17 cellular contexts compared by ENCODE assay signal in genomic region chr13:34640931-34641330, GRCh38.
DNase-seq lines count a peak whose midpoint lies in the region; ATAC-seq, FAIRE-seq and TF ChIP-seq lines count a peak whose summit lies in the region.
"Had no signal": no experiment of that assay in that cellular context is flagged by ENCODE, and none has a peak within 500 bp of the region (broad histone marks: within the 10 kb centered on the region; RNA-seq: fewer than 3 reads in every experiment).

No MANE protein-coding gene starts in this region.

- H3K4me1 Mint-ChIP-seq in stimulated activated effector memory CD8-positive, alpha-beta T cell treated with anti-CD3 and anti-CD28 coated beads, Interleukin-12 subunit alpha, Interleukin-12 subunit beta, amount 100 ng/mL, for 72 hours, result no peaks in the 10 kb centered on the region
- H3K4me1 Mint-ChIP-seq: CD8-positive, alpha-beta memory T cell had no signal

- no peak overlapping the region for H2BK15ac ChIP-seq in H1 (ENCODE audit: low read length)

- POLR2A ChIA-PET in H1 (lab: Charles Lee; ENCODE audit: partially characterized antibody), result no interaction called here
- POLR2A ChIA-PET in PC-3 (lab: Charles Lee; ENCODE audit: unreplicated experiment), result no interaction called here

- peak; percentile 41 to 67 for ATAC-seq in lower lobe of right lung
- peak; percentile 19 for ATAC-seq in stimulated activated effector memory CD8-positive, alpha-beta T cell treated with anti-CD3 and anti-CD28 coated beads, Interleukin-12 subunit alpha, Interleukin-12 subunit beta, amount 100 ng/mL, for 72 hours
- no peak for ATAC-seq in PC-3
- ATAC-seq: HepG2 had no signal

- H3K79me1 ChIP-seq in H1 (ENCODE audit: low read depth, low read length), result no peaks in the 10 kb centered on the region

- H3K4me2 ChIP-seq in H1 (ENCODE audit: insufficient read depth in 1 of 2, low read depth in 2 of 2, low read length in 2 of 2) (no peak overlapping the region), PC-3 (ENCODE audit: low read length) (no peak overlapping the region)
- H3K4me2 ChIP-seq: BLaER1 had no signal

- H3K9me2 ChIP-seq in PC-3 (replicated peaks; ENCODE audit: low read length), result no peaks in the 10 kb centered on the region

- CTCF ChIA-PET in H1 (lab: Charles Lee; ENCODE audit: partially characterized antibody), result interaction anchor here (0.8 kb wide), 1 partner anchor 9 kb away, joined by 3 read pairs; no protein-coding TSS in a partner anchor
- CTCF ChIA-PET in PC-3 (lab: Charles Lee), result no interaction called here

- no peak overlapping the region for H3K14ac ChIP-seq in H1 (ENCODE audit: insufficient read length)

- H4K20me1 ChIP-seq in H1 (replicated peaks in 1 of 2; ENCODE audit: control insufficient read depth in 1 of 2, insufficient read depth in 2 of 2, low read length in 2 of 2), result no peaks in the 10 kb centered on the region
- H4K20me1 ChIP-seq in PC-3 (ENCODE audit: low read length), result no peaks in the 10 kb centered on the region
- H4K20me1 ChIP-seq: BLaER1 had no signal

- H3K23me2 ChIP-seq in H1 (ENCODE audit: low read depth, low read length), result no peaks in the 10 kb centered on the region; the same call in 1 of the 2 replicates

- TF ChIP-seq CTCF in H1 (IDR thresholded peaks at IDR 0.05; ENCODE audit: control extremely low read depth in 1 of 3, insufficient read depth in 1 of 3, low read depth in 1 of 3, low read length in 3 of 3) (no peak), lower lobe of right lung (IDR thresholded peaks at IDR 0.05) (no peak), PC-3 (conservative IDR thresholded peaks at IDR 0.05; ENCODE audit: low read depth, low read length) (no peak)

- H2BK120ac ChIP-seq in H1 (replicated peaks; ENCODE audit: low read depth, low read length), result no peak overlapping the region

- no peak overlapping the region for H3K27ac Mint-ChIP-seq in stimulated activated effector memory CD8-positive, alpha-beta T cell treated with anti-CD3 and anti-CD28 coated beads, Interleukin-12 subunit alpha, Interleukin-12 subunit beta, amount 100 ng/mL, for 72 hours
- H3K27ac Mint-ChIP-seq: CD8-positive, alpha-beta memory T cell; HFFc6 had no signal

- H2AFZ ChIP-seq in H1 (ENCODE audit: low read length) (0 out of 2 replicates have a peak overlapping the region, but pooled peaks have one; percentile 21), PC-3 (ENCODE audit: low read length) (no peak overlapping the region)

- no peak for FAIRE-seq in H1 (lab: Jason Lieb, UNC)
- FAIRE-seq in GM12892 (lab: Jason Lieb, UNC), result no peak
- FAIRE-seq: GM12891, HepG2, HTR-8/SVneo had no signal

- no peak overlapping the region for H3K4me3 Mint-ChIP-seq in stimulated activated effector memory CD8-positive, alpha-beta T cell treated with anti-CD3 and anti-CD28 coated beads, Interleukin-12 subunit alpha, Interleukin-12 subunit beta, amount 100 ng/mL, for 72 hours
- H3K4me3 Mint-ChIP-seq: CD8-positive, alpha-beta memory T cell; HFFc6 had no signal

- no TSS peak for BruUV-seq in PC-3 (replicated peaks; lab: Mats Ljungman, UMichigan)

- no peak overlapping the region for H3K4ac ChIP-seq in H1 (replicated peaks; ENCODE audit: insufficient read length, low read depth, low read length)

- no peak overlapping the region for H3K23ac ChIP-seq in H1 (ENCODE audit: insufficient read length)

- no peak overlapping the region for H2AK5ac ChIP-seq in H1 (ENCODE audit: low read depth, low read length)

- H3K27ac ChIP-seq in H1 (ENCODE audit: low read depth, low read length) (no peak overlapping the region; the same call in 1 of the 2 replicates), lower lobe of right lung (no peak overlapping the region), PC-3 (ENCODE audit: low read length) (no peak overlapping the region)
- H3K27ac ChIP-seq: BLaER1 had no signal

- 0 out of 2 replicates have a peak overlapping the region, but pooled peaks have one; percentile 10 for H2BK12ac ChIP-seq in H1 (ENCODE audit: low read depth, low read length)

- H3K9ac ChIP-seq in H1 (replicated peaks in 1 of 4; ENCODE audit: extremely low read depth in 1 of 4, low read depth in 3 of 4, low read length in 3 of 4) (no peak overlapping the region), PC-3 (ENCODE audit: low read length) (no peak overlapping the region)
- H3K9ac ChIP-seq: BLaER1 had no signal

- H4K91ac ChIP-seq in H1 (replicated peaks; ENCODE audit: insufficient read length, low read length), result no peak overlapping the region

- H3K9me3 Mint-ChIP-seq in stimulated activated effector memory CD8-positive, alpha-beta T cell treated with anti-CD3 and anti-CD28 coated beads, Interleukin-12 subunit alpha, Interleukin-12 subunit beta, amount 100 ng/mL, for 72 hours, result peaks cover 17% of the 10 kb centered on the region
- H3K9me3 Mint-ChIP-seq: HFFc6 had no signal

- H3K18ac ChIP-seq in H1 (ENCODE audit: extremely low read depth, low read length), result no peak overlapping the region

- TF ChIP-seq POLR2A in H1 (IDR thresholded peaks at IDR 0.05; ENCODE audit: control extremely low read depth in 1 of 2, low read depth in 2 of 2, low read length in 2 of 2), result no peak
- TF ChIP-seq POLR2A in GM12892 (IDR thresholded peaks at IDR 0.05; ENCODE audit: low read depth, low read length), result no peak

- intact Hi-C loops in lower lobe of right lung (cut with DNase I) (no loop called here), PC-3 (cut with micrococcal nuclease) (no loop called here)

- H3K36me3 ChIP-seq in H1 (ENCODE audit: control insufficient read depth in 2 of 4, insufficient read depth in 4 of 4, low read length in 3 of 4) (no peaks in the 10 kb centered on the region), lower lobe of right lung (no peaks in the 10 kb centered on the region), PC-3 (ENCODE audit: low read depth, low read length) (no peaks in the 10 kb centered on the region)
- H3K36me3 ChIP-seq: BLaER1 had no signal

- H2BK5ac ChIP-seq in H1 (ENCODE audit: low read depth, low read length), result no peak overlapping the region

- H3K4me3 ChIP-seq in H1 (ENCODE audit: extremely low read depth in 1 of 4, insufficient read depth in 2 of 4, low read depth in 3 of 4, low read length in 4 of 4), result no peak overlapping the region
- H3K4me3 ChIP-seq in lower lobe of right lung, result no peak overlapping the region
- H3K4me3 ChIP-seq in PC-3 (ENCODE audit: low read length), result no peak overlapping the region
- H3K4me3 ChIP-seq: BLaER1 had no signal

- H3K9me3 ChIP-seq in H1 (ENCODE audit: insufficient read depth in 2 of 2, low read depth in 1 of 2, low read length in 1 of 2) (no peaks in the 10 kb centered on the region), lower lobe of right lung (no peaks in the 10 kb centered on the region), PC-3 (ENCODE audit: low read length) (no peaks in the 10 kb centered on the region)
- H3K9me3 ChIP-seq: BLaER1 had no signal

- no peaks in the 10 kb centered on the region for H3K27me3 ChIP-seq in H1 (replicated peaks in 1 of 4; ENCODE audit: control insufficient read depth in 3 of 4, extremely low read depth in 1 of 4, insufficient read depth in 3 of 4, low read length in 3 of 4)
- no peaks in the 10 kb centered on the region for H3K27me3 ChIP-seq in lower lobe of right lung (ENCODE audit: low read depth)
- no peaks in the 10 kb centered on the region for H3K27me3 ChIP-seq in PC-3 (ENCODE audit: low read length)
- H3K27me3 ChIP-seq: BLaER1 had no signal

- no peak overlapping the region for H4K8ac ChIP-seq in H1 (ENCODE audit: extremely low read depth, insufficient read depth, low read length)

- H3K56ac ChIP-seq in H1 (replicated peaks; ENCODE audit: insufficient read length, low read depth, low read length), result no peak overlapping the region

- H3F3A ChIP-seq in PC-3 (ENCODE audit: low read length, unreplicated experiment), result no peaks in the 10 kb centered on the region

- 81% methylated on average over 6 of the region's 6 CpGs; no CpG with 5 or more reads in 1 of the 2 experiments for WGBS in H1 (ENCODE audit: extremely low coverage in 1 of 2, insufficient coverage in 1 of 2, insufficient read length in 1 of 2, insufficient replicate concordance in 2 of 2, low coverage in 1 of 2, low lambda C conversion rate in 2 of 2, missing lambda C conversion rate in 1 of 2), 2 experiments

- no peak overlapping the region; the same call in 1 of the 2 replicates for H2BK20ac ChIP-seq in H1 (ENCODE audit: low read length)

- peaks cover 0 to 9% (median 4%) of the 10 kb centered on the region in 4 experiments; a peak in 3 of 7 replicates for H3K4me1 ChIP-seq in H1 (replicated peaks in 1 of 4; ENCODE audit: control insufficient read depth in 3 of 4, insufficient read depth in 4 of 4, low read length in 3 of 4)
- H3K4me1 ChIP-seq in lower lobe of right lung, result no peaks in the 10 kb centered on the region
- no peaks in the 10 kb centered on the region for H3K4me1 ChIP-seq in PC-3 (ENCODE audit: insufficient read depth, low read length)
- H3K4me1 ChIP-seq: BLaER1 had no signal

- no peak overlapping the region for H4K5ac ChIP-seq in H1 (ENCODE audit: insufficient read length, low read depth, low read length)

- H3K36me3 Mint-ChIP-seq in stimulated activated effector memory CD8-positive, alpha-beta T cell treated with anti-CD3 and anti-CD28 coated beads, Interleukin-12 subunit alpha, Interleukin-12 subunit beta, amount 100 ng/mL, for 72 hours, result no peaks in the 10 kb centered on the region
- H3K36me3 Mint-ChIP-seq: CD8-positive, alpha-beta memory T cell had no signal

- H3K79me2 ChIP-seq in H1 (ENCODE audit: control insufficient read depth in 1 of 2, insufficient read depth in 2 of 2, low read length in 2 of 2) (no peaks in the 10 kb centered on the region), PC-3 (ENCODE audit: low read length) (no peaks in the 10 kb centered on the region)

- peak; percentile 32 for DNase-seq in ELF-1 (ENCODE audit: low read depth, low spot score)
- DNase-seq in H1 (ENCODE audit: low read depth in 1 of 2, low spot score in 2 of 2), result no peak
- no peak for DNase-seq in lower lobe of right lung
- no peak for DNase-seq in stimulated activated effector memory CD8-positive, alpha-beta T cell treated with anti-CD3 and anti-CD28 coated beads, Interleukin-12 subunit alpha, Interleukin-12 subunit beta, amount 100 ng/mL, for 72 hours (ENCODE audit: low spot score in 2 of 2)
- no peak for DNase-seq in GM12892 (ENCODE audit: insufficient read length)
- DNase-seq in PC-3, result no peak
- DNase-seq in NCI-H1694 treated with DMSO at 0.1 percent for 48 hours (lab: John Stamatoyannopoulos, UW), result no peak
- DNase-seq: 8988T; AML-193; CD8-positive, alpha-beta memory T cell; GOT3; HCEC 1CT; HFFc6 had no signal

- TF ChIP-seq EP300 in H1 (IDR thresholded peaks at IDR 0.05; ENCODE audit: borderline replicate concordance in 1 of 2, low read depth in 2 of 2, low read length in 2 of 2), result no peak

- no peak for TF ChIP-seq RAD21 in H1 (IDR thresholded peaks at IDR 0.05 in 1 of 2, conservative IDR thresholded peaks at IDR 0.05 in 1 of 2; ENCODE audit: low read depth in 2 of 2, low read length in 2 of 2)

TF ChIP-seq in H1, 55 proteins besides CTCF, POLR2A, EP300 and RAD21 (continues in another document):
- TF ChIP-seq USF2 (IDR thresholded peaks at IDR 0.05; ENCODE audit: low read length), result no peak
